ENCODE assay signal across 3 cellular contexts in the genomic region with DNA sequence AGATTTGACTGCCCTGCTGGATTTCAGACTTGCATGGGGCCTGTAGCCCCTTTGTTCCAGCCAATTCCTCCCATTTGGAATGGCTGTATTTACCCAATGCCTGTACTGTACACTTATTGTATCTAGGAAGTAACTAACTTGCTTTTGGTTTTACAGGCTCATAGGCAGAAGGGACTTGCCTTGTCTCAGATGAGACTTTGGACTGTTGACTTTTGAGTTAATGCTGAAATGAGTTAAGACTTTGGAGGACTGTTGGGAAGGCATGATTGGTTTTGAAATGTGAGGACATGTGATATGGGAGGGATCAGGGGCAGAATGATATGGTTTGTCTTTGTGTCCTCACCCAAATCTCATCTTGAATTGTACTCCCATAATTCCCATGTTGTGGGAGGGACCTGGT. TPM values are rescaled to one million over a fixed set of nuclear protein-coding genes. Genes with fewer than 3 reads are reported as not detected.
"Had no signal": no experiment of that assay in that cellular context is flagged by ENCODE, and none has a peak within 500 bp of the region (broad histone marks: within the 10 kb centered on the region; RNA-seq: fewer than 3 reads in every experiment).

No MANE protein-coding gene starts in this region.

RNA-seq across cellular contexts. Expression of a gene that starts 51.4 kb away (rescaled TPM):
- total RNA-seq: LHCN-M2, M059J, NCI-H460 had no signal
